29 cellular contexts compared by ENCODE assay signal in the genomic region with DNA sequence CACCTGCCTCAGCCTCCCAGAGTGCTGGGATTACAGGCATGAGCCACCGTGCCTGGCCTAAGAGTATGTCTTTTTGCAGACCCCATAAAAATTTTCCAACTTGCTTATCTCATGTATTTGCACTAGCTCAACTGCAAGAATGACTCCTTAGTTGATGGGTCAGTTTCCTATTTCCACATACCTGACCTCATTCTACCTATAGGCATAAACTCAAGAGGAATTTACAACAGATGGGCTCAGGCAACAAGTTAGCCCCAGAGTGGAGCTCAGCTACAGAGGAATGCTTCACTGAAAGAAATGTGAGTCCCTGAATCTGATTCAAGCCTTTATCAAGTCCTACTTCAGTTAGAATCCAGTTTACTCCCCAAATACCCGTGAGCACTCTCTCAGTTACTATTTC. TPM values are rescaled to one million over a fixed set of nuclear protein-coding genes. Genes with fewer than 3 reads are reported as not detected.
"Had no signal": no experiment of that assay in that cellular context is flagged by ENCODE, and none has a peak within 500 bp of the region (broad histone marks: within the 10 kb centered on the region; RNA-seq: fewer than 3 reads in every experiment).

No MANE protein-coding gene starts in this region.

- H3K27ac Mint-ChIP-seq: dendritic cell treated with granulocyte-macrophage colony-stimulating factor and Interleukin-4, amounts not matched to agents 40 ng/mL and 50 ng/mL, for 4 days; endodermal cell; naive thymus-derived CD8-positive, alpha-beta T cell; nephron progenitor cell had no signal

- H3K27me3 Mint-ChIP-seq: naive thymus-derived CD8-positive, alpha-beta T cell had no signal

- H3K9me3 Mint-ChIP-seq: dendritic cell treated with granulocyte-macrophage colony-stimulating factor and Interleukin-4, amounts not matched to agents 40 ng/mL and 50 ng/mL, for 4 days; endodermal cell; naive thymus-derived CD8-positive, alpha-beta T cell; nephron progenitor cell had no signal

- DNase-seq: colonic mucosa; effector CD8-positive, alpha-beta T cell; endodermal cell; foreskin keratinocyte; heart left ventricle; hippocampal formation; kidney glomerular epithelial cell; left colon; left ventricle myocardium superior; lower lobe of right lung; naive thymus-derived CD8-positive, alpha-beta T cell; nephron progenitor cell; nucleus accumbens; stimulated activated CD4-positive, alpha-beta T cell treated with anti-CD3 and anti-CD28 coated beads, Interleukin-12 subunit alpha, Interleukin-12 subunit beta, amount 100 ng/mL, for 4 hours; stimulated activated CD4-positive, alpha-beta T cell treated with anti-CD3 and anti-CD28 coated beads, Interleukin-1b, Interleukin-23, amount 100 ng/mL, for 48 hours; stimulated activated CD4-positive, alpha-beta T cell treated with anti-CD3 and anti-CD28 coated beads, Interleukin-4, amount 100 ng/mL, for 1 hour; stimulated activated naive CD4-positive, alpha-beta T cell; stomach; testis; tibial artery; upper lobe of left lung had no signal

- H3K4me2 ChIP-seq: smooth muscle cell had no signal

- H3K4me3 Mint-ChIP-seq: dendritic cell treated with granulocyte-macrophage colony-stimulating factor and Interleukin-4, amounts not matched to agents 40 ng/mL and 50 ng/mL, for 4 days; endodermal cell; naive thymus-derived CD8-positive, alpha-beta T cell; nephron progenitor cell had no signal

- H3K4me3 ChIP-seq: colonic mucosa, esophagus muscularis mucosa, gastroesophageal sphincter, heart left ventricle, lower lobe of right lung, prostate gland, right atrium auricular region, smooth muscle cell, stomach, testis, tibial artery, upper lobe of left lung had no signal

- H3K27me3 ChIP-seq: colonic mucosa, esophagus muscularis mucosa, gastroesophageal sphincter, heart left ventricle, right atrium auricular region, stomach, testis, tibial artery, upper lobe of left lung had no signal

- H3K27ac ChIP-seq: colonic mucosa, esophagus muscularis mucosa, foreskin keratinocyte, gastroesophageal sphincter, heart left ventricle, prostate gland, right atrium auricular region, testis, tibial artery had no signal

- H3K36me3 Mint-ChIP-seq: naive thymus-derived CD8-positive, alpha-beta T cell had no signal

- H3K36me3 ChIP-seq: colonic mucosa, esophagus muscularis mucosa, gastroesophageal sphincter, heart left ventricle, lower lobe of right lung, prostate gland, right atrium auricular region, stomach, tibial artery, upper lobe of left lung had no signal

- H3K4me1 ChIP-seq: colonic mucosa, foreskin keratinocyte, prostate gland, testis had no signal

- H3K9me3 ChIP-seq: colonic mucosa, esophagus muscularis mucosa, gastroesophageal sphincter, heart left ventricle, lower lobe of right lung, prostate gland, right atrium auricular region, stomach, testis, tibial artery, upper lobe of left lung had no signal

RNA-seq across cellular contexts. Expression of a gene that starts 5.3 kb away (rescaled TPM):
- total RNA-seq: myocyte had no signal

RNA-seq across cellular contexts. Expression of a gene that starts 12.3 kb away (rescaled TPM):
- total RNA-seq: fibroblast of lung, left ventricle myocardium superior, myocyte, right atrium auricular region, smooth muscle cell had no signal
